In the genomic region with DNA sequence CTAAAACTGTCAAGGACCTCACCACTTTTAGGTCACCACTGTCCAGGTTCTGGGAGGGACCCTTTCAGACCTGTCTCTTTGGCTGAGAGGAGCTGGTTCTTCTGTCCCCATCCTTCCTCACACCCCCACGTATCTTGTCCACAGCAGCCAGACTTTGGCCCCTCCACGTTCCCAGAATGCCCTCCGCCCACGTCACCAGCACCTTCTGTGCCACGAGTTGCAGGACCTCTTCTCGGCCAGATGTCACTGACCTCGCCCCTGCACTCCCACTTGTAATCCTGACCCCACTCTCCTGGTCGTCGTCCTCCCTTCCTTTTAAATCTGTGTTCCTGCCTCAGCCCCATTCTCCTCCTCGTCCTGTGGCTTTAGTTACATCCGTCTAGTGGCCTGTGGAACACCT, we compare ENCODE assay signal across 22 cellular contexts. TPM values are rescaled to one million over a fixed set of nuclear protein-coding genes. Genes with fewer than 3 reads are reported as not detected.
"Had no signal": no experiment of that assay in that cellular context is flagged by ENCODE, and none has a peak within 500 bp of the region (broad histone marks: within the 10 kb centered on the region; RNA-seq: fewer than 3 reads in every experiment).

No MANE protein-coding gene starts in this region.

- H3K4me3 Mint-ChIP-seq: activated naive CD8-positive, alpha-beta T cell; effector memory CD8-positive, alpha-beta T cell; immature natural killer cell; naive thymus-derived CD4-positive, alpha-beta T cell; neural progenitor cell; stimulated activated naive CD8-positive, alpha-beta T cell treated with anti-CD3 and anti-CD28 coated beads, Interleukin-15, amount 100 ng/mL, for 72 hours; type B pancreatic cell had no signal

- H3K9me3 ChIP-seq: body of pancreas, gastroesophageal sphincter, right lobe of liver, uterus had no signal

- H3K36me3 ChIP-seq: cardiac muscle cell, gastroesophageal sphincter, neural progenitor cell, uterus had no signal

- H3K27me3 Mint-ChIP-seq: activated naive CD8-positive, alpha-beta T cell had no signal

- H3K27ac Mint-ChIP-seq: activated naive CD8-positive, alpha-beta T cell; activated T-helper 2 cell treated with anti-CD3 and anti-CD28 coated beads, Interferon-gamma antibody, Interleukin-2, Interleukin-4, amounts not matched to agents 10 μg/mL and 5 μg/mL and 100 μg/mL, durations not matched to agents 14 hours and 24 hours and 36 hours; effector memory CD8-positive, alpha-beta T cell; immature natural killer cell; stimulated activated naive CD8-positive, alpha-beta T cell treated with anti-CD3 and anti-CD28 coated beads, Interleukin-15, amount 100 ng/mL, for 72 hours; type B pancreatic cell had no signal

- H3K9ac ChIP-seq: neural progenitor cell had no signal

- H3K27ac ChIP-seq: body of pancreas, cardiac muscle cell, coronary artery, gastroesophageal sphincter, neural progenitor cell, right lobe of liver, uterus, VCaP had no signal

- H3K4me3 ChIP-seq: body of pancreas, cardiac muscle cell, coronary artery, gastroesophageal sphincter, neural progenitor cell, right lobe of liver, uterus had no signal

- H3K4me1 Mint-ChIP-seq: immature natural killer cell, neural progenitor cell had no signal

- H3K9me3 Mint-ChIP-seq: activated T-helper 2 cell treated with anti-CD3 and anti-CD28 coated beads, Interferon-gamma antibody, Interleukin-2, Interleukin-4, amounts not matched to agents 10 μg/mL and 5 μg/mL and 100 μg/mL, durations not matched to agents 14 hours and 24 hours and 36 hours; effector memory CD8-positive, alpha-beta T cell; immature natural killer cell; naive thymus-derived CD4-positive, alpha-beta T cell; stimulated activated naive CD8-positive, alpha-beta T cell treated with anti-CD3 and anti-CD28 coated beads, Interleukin-15, amount 100 ng/mL, for 72 hours; type B pancreatic cell had no signal

- H3K36me3 Mint-ChIP-seq: activated naive CD8-positive, alpha-beta T cell; immature natural killer cell; naive thymus-derived CD4-positive, alpha-beta T cell; neural progenitor cell; type B pancreatic cell had no signal

- H3K27me3 ChIP-seq: body of pancreas, cardiac muscle cell, neural progenitor cell, right lobe of liver, uterus had no signal

- H3K4me2 ChIP-seq: neural progenitor cell had no signal

- DNase-seq: cerebellar nuclear complex, hippocampal formation had no signal

- ATAC-seq: body of pancreas, gastroesophageal sphincter had no signal

- H3K4me1 ChIP-seq: body of pancreas, gastroesophageal sphincter, right lobe of liver, uterus had no signal

RNA-seq across cellular contexts. Expression of a gene that starts 50.8 kb away (rescaled TPM):
- total RNA-seq: endothelial cell of umbilical vein, fibroblast of lung, fibroblast of villous mesenchyme, kidney epithelial cell, lower leg skin had no signal
- polyA plus RNA-seq: endothelial cell of umbilical vein had no signal
